Comparison of ENCODE assay signal across 9 cellular contexts in the genomic region with DNA sequence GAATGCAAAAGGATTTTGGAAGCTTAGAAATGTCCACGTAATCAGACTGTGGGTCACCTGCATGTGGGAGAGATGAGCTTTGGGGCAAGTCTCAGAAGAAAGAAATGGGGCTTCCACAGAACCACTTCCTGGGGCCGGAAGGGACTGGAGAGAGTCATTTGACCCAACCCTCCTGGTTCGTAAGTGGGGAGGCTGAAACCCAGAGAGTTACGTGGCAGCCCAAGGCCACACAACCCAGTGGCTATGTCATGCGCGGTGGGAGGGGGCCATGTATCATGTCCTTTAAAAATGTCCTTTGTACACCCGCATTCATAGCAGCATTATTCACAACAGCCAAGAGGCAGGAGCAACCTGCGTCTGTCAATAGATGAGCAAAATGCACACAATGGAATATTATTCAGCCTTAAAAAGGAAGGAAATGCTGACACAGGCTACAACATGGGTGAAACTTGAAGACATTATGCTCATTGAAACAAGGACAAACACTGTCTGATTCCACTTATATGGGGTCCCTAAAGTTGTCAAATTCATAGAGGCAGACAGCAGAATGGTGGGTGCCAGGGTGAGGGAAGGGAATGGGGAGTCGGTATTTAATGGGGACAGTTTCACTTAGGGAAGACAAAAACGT. TPM values are rescaled to one million over a fixed set of nuclear protein-coding genes. Genes with fewer than 3 reads are reported as not detected.
DNase-seq lines count a peak whose midpoint lies in the region; ATAC-seq and TF ChIP-seq lines count a peak whose summit lies in the region.
"Had no signal": no experiment of that assay in that cellular context is flagged by ENCODE, and none has a peak within 500 bp of the region (broad histone marks: within the 10 kb centered on the region; RNA-seq: fewer than 3 reads in every experiment).

No MANE protein-coding gene starts in this region.

- no peaks in the 10 kb centered on the region for H3K36me3 Mint-ChIP-seq in activated naive CD4-positive, alpha-beta T cell treated with anti-CD3 and anti-CD28 coated beads, Interleukin-2, amount 10 ng/mL, durations not matched to agents 7 days and 5 days
- H3K36me3 Mint-ChIP-seq in chondrocyte (ENCODE audit: low read depth), result peaks cover 2% of the 10 kb centered on the region
- no peaks in the 10 kb centered on the region for H3K36me3 Mint-ChIP-seq in type B pancreatic cell

- no peak overlapping the region for H2BK5ac ChIP-seq in mesendoderm (ENCODE audit: low read length)

- H3K4me1 Mint-ChIP-seq in activated naive CD4-positive, alpha-beta T cell treated with anti-CD3 and anti-CD28 coated beads, Interleukin-2, amount 10 ng/mL, durations not matched to agents 7 days and 5 days, result peaks cover 2% of the 10 kb centered on the region
- H3K4me1 Mint-ChIP-seq in chondrocyte (ENCODE audit: low read depth) (no peaks in the 10 kb centered on the region), type B pancreatic cell (ENCODE audit: unreplicated experiment) (peaks cover 3% of the 10 kb centered on the region)

- no peak overlapping the region for H2AK5ac ChIP-seq in mesendoderm (ENCODE audit: low read length)

- no peaks in the 10 kb centered on the region for H3K36me3 ChIP-seq in mesendoderm (ENCODE audit: control insufficient read depth, insufficient read depth, low read length)
- H3K36me3 ChIP-seq in thyroid gland, result no peaks in the 10 kb centered on the region
- H3K36me3 ChIP-seq: pancreas had no signal

- no peak overlapping the region for H3K18ac ChIP-seq in mesendoderm (ENCODE audit: low read length)

- no peak overlapping the region for H3K4me2 ChIP-seq in mesendoderm (ENCODE audit: low read length)

- H3K9me3 Mint-ChIP-seq in activated naive CD4-positive, alpha-beta T cell treated with anti-CD3 and anti-CD28 coated beads, Interleukin-2, amount 10 ng/mL, durations not matched to agents 7 days and 5 days, result no peaks in the 10 kb centered on the region
- H3K9me3 Mint-ChIP-seq in chondrocyte (ENCODE audit: low read depth), result peaks cover 3% of the 10 kb centered on the region
- no peaks in the 10 kb centered on the region for H3K9me3 Mint-ChIP-seq in type B pancreatic cell

- no peak overlapping the region for H3K23ac ChIP-seq in mesendoderm (ENCODE audit: low read length)

- H3K4me3 ChIP-seq in mesendoderm (ENCODE audit: low read length) (no peak overlapping the region), thyroid gland (replicated peaks in 1 of 3) (peak overlapping the region in 1 of 3 donors; percentile 34)

- CTCF ChIA-PET in activated naive CD4-positive, alpha-beta T cell treated with anti-CD3 and anti-CD28 coated beads, Interleukin-2, amount 10 ng/mL, durations not matched to agents 7 days and 5 days (lab: Charles Lee), result no interaction called here

- H3K27ac ChIP-seq in mesendoderm (ENCODE audit: low read depth, low read length) (no peak overlapping the region), thyroid gland (peak overlapping the region in 2 of 3 donors; percentile 83 to 84)
- H3K27ac ChIP-seq: pancreas had no signal

- no peaks in the 10 kb centered on the region for H3K4me1 ChIP-seq in mesendoderm (ENCODE audit: control insufficient read depth, low read depth, low read length)
- H3K4me1 ChIP-seq in thyroid gland, result peaks cover 34 to 43% of the 10 kb centered on the region in 2 donors
- H3K4me1 ChIP-seq: pancreas had no signal

- no peak overlapping the region for H4K8ac ChIP-seq in mesendoderm (ENCODE audit: low read depth, low read length)

- ATAC-seq in GM21447 (IDR thresholded peaks at IDR 0.05; ENCODE audit: unreplicated experiment), result no peak

- intact Hi-C loops in thyroid gland (cut with DNase I), result no loop called here

- H4K5ac ChIP-seq in mesendoderm (ENCODE audit: low read length), result no peak overlapping the region

- no peaks in the 10 kb centered on the region for H3K79me1 ChIP-seq in mesendoderm (ENCODE audit: low read length)

- no CpG with 5 or more reads among the region's 10 CpGs for WGBS in mesendoderm (ENCODE audit: extremely low coverage, insufficient coverage, low lambda C conversion rate)
- 87 to 88% methylated on average over 10 of the region's 10 CpGs for WGBS in thyroid gland, 2 donors

- no peaks in the 10 kb centered on the region for H3K9me3 ChIP-seq in thyroid gland
- H3K9me3 ChIP-seq: pancreas had no signal

- H3K27me3 ChIP-seq in mesendoderm (ENCODE audit: insufficient read depth, low read length, poor library complexity) (peaks cover 6% of the 10 kb centered on the region), thyroid gland (no peaks in the 10 kb centered on the region)

- TF ChIP-seq POLR2A in thyroid gland (IDR thresholded peaks at IDR 0.05), result no peak

- H3K27ac Mint-ChIP-seq in activated naive CD4-positive, alpha-beta T cell treated with anti-CD3 and anti-CD28 coated beads, Interleukin-2, amount 10 ng/mL, durations not matched to agents 7 days and 5 days, result no peak overlapping the region
- H3K27ac Mint-ChIP-seq in chondrocyte (ENCODE audit: unreplicated experiment) (no peak overlapping the region), type B pancreatic cell (no peak overlapping the region)

- H2BK15ac ChIP-seq in mesendoderm (replicated peaks; ENCODE audit: low read depth), result no peak overlapping the region

- H2BK120ac ChIP-seq in mesendoderm (ENCODE audit: low read depth, low read length), result no peak overlapping the region

- H3K9ac ChIP-seq in mesendoderm (ENCODE audit: low read length), result peak overlapping the region; percentile 59

- H3K56ac ChIP-seq in mesendoderm (ENCODE audit: low read length), result peak overlapping the region; percentile 75

- no peak for TF ChIP-seq CTCF in chondrocyte (IDR thresholded peaks at IDR 0.05)
- TF ChIP-seq CTCF in thyroid gland (IDR thresholded peaks at IDR 0.05), result no peak
- TF ChIP-seq CTCF in type B pancreatic cell (conservative IDR thresholded peaks at IDR 0.05), result no peak

- no peaks in the 10 kb centered on the region for H3K79me2 ChIP-seq in mesendoderm (ENCODE audit: control insufficient read depth, insufficient read depth, low read length)

- H3K4me3 Mint-ChIP-seq in activated naive CD4-positive, alpha-beta T cell treated with anti-CD3 and anti-CD28 coated beads, Interleukin-2, amount 10 ng/mL, durations not matched to agents 7 days and 5 days, result peak overlapping the region; percentile 7
- H3K4me3 Mint-ChIP-seq in chondrocyte (ENCODE audit: unreplicated experiment) (peak overlapping the region; percentile 24), type B pancreatic cell (no peak overlapping the region)

- H3K4ac ChIP-seq in mesendoderm (ENCODE audit: low read depth, low read length), result no peak overlapping the region

- peaks cover 70% of the 10 kb centered on the region for H3K27me3 Mint-ChIP-seq in activated naive CD4-positive, alpha-beta T cell treated with anti-CD3 and anti-CD28 coated beads, Interleukin-2, amount 10 ng/mL, durations not matched to agents 7 days and 5 days
- H3K27me3 Mint-ChIP-seq in chondrocyte (ENCODE audit: low read depth) (peaks cover 4% of the 10 kb centered on the region), type B pancreatic cell (peaks cover 24% of the 10 kb centered on the region)

- no peak for DNase-seq in activated naive CD4-positive, alpha-beta T cell treated with anti-CD3 and anti-CD28 coated beads, Interleukin-2, amount 10 ng/mL, durations not matched to agents 7 days and 5 days
- DNase-seq in activated naive CD4-positive, alpha-beta T cell treated with Interleukin-2 at 50 U/mL for 16 hours, result no peak
- DNase-seq in chondrocyte (ENCODE audit: low spot score), result no peak
- DNase-seq in mesendoderm, result no peak
- DNase-seq in thyroid gland, result no peak
- no peak for DNase-seq in NCI-H69 (lab: John Stamatoyannopoulos, UW)
- DNase-seq in type B pancreatic cell (ENCODE audit: extremely low spot score, unreplicated experiment), result no peak

RNA-seq across cellular contexts. Expression of a gene that starts 15.1 kb away (rescaled TPM):
- total RNA-seq in chondrocyte (0.27 to 0.82 TPM (median 0.48 TPM) in 3 replicates), thyroid gland (10 to 100 TPM in 3 of 4 donors, 1 to 10 TPM in 1; 7.0 to 19.3 (median 18.5) TPM), type B pancreatic cell (ENCODE audit: low replicate concordance) (7.6 and 8.4 TPM in 2 replicates)
- 0.06 TPM for polyA plus RNA-seq in mesendoderm (2013, experiment 1 of 2)
- polyA plus RNA-seq in mesendoderm (2013, experiment 2 of 2), result 0.08 TPM
